In the genomic region with DNA sequence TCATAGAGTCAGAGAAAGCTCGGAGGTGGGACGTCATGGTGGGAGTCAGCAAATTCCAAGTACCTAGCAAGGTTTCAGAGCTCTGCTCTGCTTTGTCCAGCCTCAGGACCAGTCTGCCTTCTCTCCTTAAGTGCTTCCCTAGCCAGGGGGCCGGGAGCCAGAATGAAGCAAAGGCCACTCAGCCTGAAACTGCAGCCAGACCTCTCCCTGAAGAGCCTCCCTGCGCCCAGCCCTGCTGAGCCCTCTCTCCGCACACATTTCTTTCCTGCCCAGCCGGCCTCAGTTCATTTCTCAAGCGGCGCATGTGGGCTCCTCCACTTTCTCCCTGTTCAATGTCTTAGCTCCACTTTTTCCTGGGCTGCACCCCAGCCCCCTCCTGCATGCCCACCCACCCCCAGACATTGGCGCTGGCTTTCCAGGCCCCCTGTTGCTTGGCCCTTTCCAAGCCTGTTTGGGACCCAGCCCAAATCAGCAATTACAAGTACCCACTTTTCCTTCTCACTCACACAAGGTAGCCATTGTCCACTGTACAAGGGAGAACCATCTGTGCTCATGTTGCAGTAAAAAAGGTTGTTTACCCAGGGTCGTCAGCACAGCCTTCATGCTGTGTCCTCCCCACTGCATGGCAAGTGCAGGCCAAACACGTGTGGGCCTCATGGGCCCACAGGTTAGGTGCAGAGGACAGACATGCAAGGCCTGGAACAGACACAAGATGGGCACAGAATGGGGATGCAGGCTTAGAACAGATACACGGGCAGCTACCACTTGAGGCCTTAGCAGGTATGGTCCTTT, we compare ENCODE assay signal across 1 cellular context.
TF ChIP-seq lines count a peak whose summit lies in the region.

No MANE protein-coding gene starts in this region.

TF ChIP-seq in HepG2, 621 proteins besides CTCF, POLR2A, EP300 and RAD21 (continued from another document and continues in another):
- TF ChIP-seq, protein P1, sequence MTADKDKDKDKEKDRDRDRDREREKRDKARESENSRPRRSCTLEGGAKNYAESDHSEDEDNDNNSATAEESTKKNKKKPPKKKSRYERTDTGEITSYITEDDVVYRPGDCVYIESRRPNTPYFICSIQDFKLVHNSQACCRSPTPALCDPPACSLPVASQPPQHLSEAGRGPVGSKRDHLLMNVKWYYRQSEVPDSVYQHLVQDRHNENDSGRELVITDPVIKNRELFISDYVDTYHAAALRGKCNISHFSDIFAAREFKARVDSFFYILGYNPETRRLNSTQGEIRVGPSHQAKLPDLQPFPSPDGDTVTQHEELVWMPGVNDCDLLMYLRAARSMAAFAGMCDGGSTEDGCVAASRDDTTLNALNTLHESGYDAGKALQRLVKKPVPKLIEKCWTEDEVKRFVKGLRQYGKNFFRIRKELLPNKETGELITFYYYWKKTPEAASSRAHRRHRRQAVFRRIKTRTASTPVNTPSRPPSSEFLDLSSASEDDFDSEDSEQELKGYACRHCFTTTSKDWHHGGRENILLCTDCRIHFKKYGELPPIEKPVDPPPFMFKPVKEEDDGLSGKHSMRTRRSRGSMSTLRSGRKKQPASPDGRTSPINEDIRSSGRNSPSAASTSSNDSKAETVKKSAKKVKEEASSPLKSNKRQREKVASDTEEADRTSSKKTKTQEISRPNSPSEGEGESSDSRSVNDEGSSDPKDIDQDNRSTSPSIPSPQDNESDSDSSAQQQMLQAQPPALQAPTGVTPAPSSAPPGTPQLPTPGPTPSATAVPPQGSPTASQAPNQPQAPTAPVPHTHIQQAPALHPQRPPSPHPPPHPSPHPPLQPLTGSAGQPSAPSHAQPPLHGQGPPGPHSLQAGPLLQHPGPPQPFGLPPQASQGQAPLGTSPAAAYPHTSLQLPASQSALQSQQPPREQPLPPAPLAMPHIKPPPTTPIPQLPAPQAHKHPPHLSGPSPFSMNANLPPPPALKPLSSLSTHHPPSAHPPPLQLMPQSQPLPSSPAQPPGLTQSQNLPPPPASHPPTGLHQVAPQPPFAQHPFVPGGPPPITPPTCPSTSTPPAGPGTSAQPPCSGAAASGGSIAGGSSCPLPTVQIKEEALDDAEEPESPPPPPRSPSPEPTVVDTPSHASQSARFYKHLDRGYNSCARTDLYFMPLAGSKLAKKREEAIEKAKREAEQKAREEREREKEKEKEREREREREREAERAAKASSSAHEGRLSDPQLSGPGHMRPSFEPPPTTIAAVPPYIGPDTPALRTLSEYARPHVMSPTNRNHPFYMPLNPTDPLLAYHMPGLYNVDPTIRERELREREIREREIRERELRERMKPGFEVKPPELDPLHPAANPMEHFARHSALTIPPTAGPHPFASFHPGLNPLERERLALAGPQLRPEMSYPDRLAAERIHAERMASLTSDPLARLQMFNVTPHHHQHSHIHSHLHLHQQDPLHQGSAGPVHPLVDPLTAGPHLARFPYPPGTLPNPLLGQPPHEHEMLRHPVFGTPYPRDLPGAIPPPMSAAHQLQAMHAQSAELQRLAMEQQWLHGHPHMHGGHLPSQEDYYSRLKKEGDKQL (CRISPR knock-in tag; IDR thresholded peaks at IDR 0.05; ENCODE audit: low read depth): no peak
- no peak for TF ChIP-seq ZNF709 (CRISPR knock-in tag; IDR thresholded peaks at IDR 0.05)
- TF ChIP-seq, protein P2, sequence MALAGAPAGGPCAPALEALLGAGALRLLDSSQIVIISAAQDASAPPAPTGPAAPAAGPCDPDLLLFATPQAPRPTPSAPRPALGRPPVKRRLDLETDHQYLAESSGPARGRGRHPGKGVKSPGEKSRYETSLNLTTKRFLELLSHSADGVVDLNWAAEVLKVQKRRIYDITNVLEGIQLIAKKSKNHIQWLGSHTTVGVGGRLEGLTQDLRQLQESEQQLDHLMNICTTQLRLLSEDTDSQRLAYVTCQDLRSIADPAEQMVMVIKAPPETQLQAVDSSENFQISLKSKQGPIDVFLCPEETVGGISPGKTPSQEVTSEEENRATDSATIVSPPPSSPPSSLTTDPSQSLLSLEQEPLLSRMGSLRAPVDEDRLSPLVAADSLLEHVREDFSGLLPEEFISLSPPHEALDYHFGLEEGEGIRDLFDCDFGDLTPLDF (CRISPR knock-in tag; IDR thresholded peaks at IDR 0.05): no peak
- TF ChIP-seq MTA3 (CRISPR knock-in tag; IDR thresholded peaks at IDR 0.05): no peak
- no peak for TF ChIP-seq SMAD1 (CRISPR knock-in tag; IDR thresholded peaks at IDR 0.05; ENCODE audit: borderline replicate concordance, low read depth)
- TF ChIP-seq ZNF121 (CRISPR knock-in tag; IDR thresholded peaks at IDR 0.05): no peak
- 0 out of 2 replicates have a peak, but pooled peaks have one; percentile 18 for TF ChIP-seq ARNTL (CRISPR knock-in tag; IDR thresholded peaks at IDR 0.05)
- TF ChIP-seq SETDB1 (CRISPR knock-in tag; IDR thresholded peaks at IDR 0.05; ENCODE audit: borderline replicate concordance): no peak
- TF ChIP-seq GATAD2A (CRISPR knock-in tag; IDR thresholded peaks at IDR 0.05): peak; percentile 54
- no peak for TF ChIP-seq ZNF557 (CRISPR knock-in tag; IDR thresholded peaks at IDR 0.05)
- TF ChIP-seq POLR2G (IDR thresholded peaks at IDR 0.05; ENCODE audit: low read depth, low read length): no peak
- TF ChIP-seq, protein P3, sequence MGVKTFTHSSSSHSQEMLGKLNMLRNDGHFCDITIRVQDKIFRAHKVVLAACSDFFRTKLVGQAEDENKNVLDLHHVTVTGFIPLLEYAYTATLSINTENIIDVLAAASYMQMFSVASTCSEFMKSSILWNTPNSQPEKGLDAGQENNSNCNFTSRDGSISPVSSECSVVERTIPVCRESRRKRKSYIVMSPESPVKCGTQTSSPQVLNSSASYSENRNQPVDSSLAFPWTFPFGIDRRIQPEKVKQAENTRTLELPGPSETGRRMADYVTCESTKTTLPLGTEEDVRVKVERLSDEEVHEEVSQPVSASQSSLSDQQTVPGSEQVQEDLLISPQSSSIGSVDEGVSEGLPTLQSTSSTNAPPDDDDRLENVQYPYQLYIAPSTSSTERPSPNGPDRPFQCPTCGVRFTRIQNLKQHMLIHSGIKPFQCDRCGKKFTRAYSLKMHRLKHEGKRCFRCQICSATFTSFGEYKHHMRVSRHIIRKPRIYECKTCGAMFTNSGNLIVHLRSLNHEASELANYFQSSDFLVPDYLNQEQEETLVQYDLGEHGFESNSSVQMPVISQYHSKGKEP (CRISPR knock-in tag; IDR thresholded peaks at IDR 0.05): no peak
- peak; percentile 70 for TF ChIP-seq FOXA3 (CRISPR knock-in tag; IDR thresholded peaks at IDR 0.05)
- no peak for TF ChIP-seq THYN1 (CRISPR knock-in tag; IDR thresholded peaks at IDR 0.05; ENCODE audit: borderline replicate concordance, low read depth)
- peak; percentile 41; the same call in 1 of the 2 replicates for TF ChIP-seq MYC (CRISPR knock-in tag; IDR thresholded peaks at IDR 0.05; ENCODE audit: borderline replicate concordance)
- no peak for TF ChIP-seq DMAP1 (CRISPR knock-in tag; IDR thresholded peaks at IDR 0.05)
- no peak for TF ChIP-seq HNF4G (IDR thresholded peaks at IDR 0.05; ENCODE audit: borderline replicate concordance, low read depth, low read length)
- no peak for TF ChIP-seq HNF4G (CRISPR knock-in tag; IDR thresholded peaks at IDR 0.05; ENCODE audit: borderline replicate concordance, low read depth)
- TF ChIP-seq ZNF337 (CRISPR knock-in tag; IDR thresholded peaks at IDR 0.05; ENCODE audit: borderline replicate concordance, low read depth): no peak
- TF ChIP-seq, protein P4, sequence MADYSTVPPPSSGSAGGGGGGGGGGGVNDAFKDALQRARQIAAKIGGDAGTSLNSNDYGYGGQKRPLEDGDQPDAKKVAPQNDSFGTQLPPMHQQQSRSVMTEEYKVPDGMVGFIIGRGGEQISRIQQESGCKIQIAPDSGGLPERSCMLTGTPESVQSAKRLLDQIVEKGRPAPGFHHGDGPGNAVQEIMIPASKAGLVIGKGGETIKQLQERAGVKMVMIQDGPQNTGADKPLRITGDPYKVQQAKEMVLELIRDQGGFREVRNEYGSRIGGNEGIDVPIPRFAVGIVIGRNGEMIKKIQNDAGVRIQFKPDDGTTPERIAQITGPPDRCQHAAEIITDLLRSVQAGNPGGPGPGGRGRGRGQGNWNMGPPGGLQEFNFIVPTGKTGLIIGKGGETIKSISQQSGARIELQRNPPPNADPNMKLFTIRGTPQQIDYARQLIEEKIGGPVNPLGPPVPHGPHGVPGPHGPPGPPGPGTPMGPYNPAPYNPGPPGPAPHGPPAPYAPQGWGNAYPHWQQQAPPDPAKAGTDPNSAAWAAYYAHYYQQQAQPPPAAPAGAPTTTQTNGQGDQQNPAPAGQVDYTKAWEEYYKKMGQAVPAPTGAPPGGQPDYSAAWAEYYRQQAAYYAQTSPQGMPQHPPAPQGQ (CRISPR knock-in tag; IDR thresholded peaks at IDR 0.05; ENCODE audit: borderline replicate concordance): no peak
- TF ChIP-seq, protein P5, sequence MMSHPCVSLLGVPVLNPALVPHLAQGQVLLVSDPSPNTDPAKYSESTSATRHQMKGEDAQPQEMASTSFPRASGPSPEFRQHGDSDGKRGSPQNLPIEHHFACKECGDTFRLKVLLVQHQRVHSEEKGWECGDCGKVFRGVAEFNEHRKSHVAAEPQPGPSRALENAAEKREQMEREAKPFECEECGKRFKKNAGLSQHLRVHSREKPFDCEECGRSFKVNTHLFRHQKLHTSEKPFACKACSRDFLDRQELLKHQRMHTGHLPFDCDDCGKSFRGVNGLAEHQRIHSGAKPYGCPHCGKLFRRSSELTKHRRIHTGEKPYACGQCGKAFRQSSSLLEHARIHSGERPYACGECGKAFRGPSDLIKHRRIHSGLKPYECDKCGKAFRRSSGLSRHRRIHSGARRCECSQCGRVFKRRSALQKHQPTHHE (CRISPR knock-in tag; IDR thresholded peaks at IDR 0.05; ENCODE audit: borderline replicate concordance): no peak
- no peak for TF ChIP-seq TOPORS (CRISPR knock-in tag; IDR thresholded peaks at IDR 0.05)
- no peak for TF ChIP-seq ZNF839 (CRISPR knock-in tag; IDR thresholded peaks at IDR 0.05; ENCODE audit: borderline replicate concordance)
- peak; percentile 37; the same call in 1 of the 2 replicates for TF ChIP-seq ZFX (CRISPR knock-in tag; IDR thresholded peaks at IDR 0.05; ENCODE audit: low read depth)
- no peak for TF ChIP-seq KDM6A (CRISPR knock-in tag; IDR thresholded peaks at IDR 0.05; ENCODE audit: low read depth)
- no peak for TF ChIP-seq TOE1 (CRISPR knock-in tag; IDR thresholded peaks at IDR 0.05)
- TF ChIP-seq, protein P6, sequence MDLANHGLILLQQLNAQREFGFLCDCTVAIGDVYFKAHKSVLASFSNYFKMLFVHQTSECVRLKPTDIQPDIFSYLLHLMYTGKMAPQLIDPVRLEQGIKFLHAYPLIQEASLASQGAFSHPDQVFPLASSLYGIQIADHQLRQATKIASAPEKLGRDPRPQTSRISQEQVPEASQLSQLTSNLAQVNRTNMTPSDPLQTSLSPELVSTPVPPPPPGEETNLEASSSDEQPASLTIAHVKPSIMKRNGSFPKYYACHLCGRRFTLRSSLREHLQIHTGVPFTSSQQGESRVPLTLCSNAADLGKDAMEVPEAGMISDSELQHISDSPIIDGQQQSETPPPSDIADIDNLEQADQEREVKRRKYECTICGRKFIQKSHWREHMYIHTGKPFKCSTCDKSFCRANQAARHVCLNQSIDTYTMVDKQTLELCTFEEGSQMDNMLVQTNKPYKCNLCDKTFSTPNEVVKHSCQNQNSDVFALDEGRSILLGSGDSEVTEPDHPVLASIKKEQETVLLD (CRISPR knock-in tag; IDR thresholded peaks at IDR 0.05; ENCODE audit: low read depth): no peak
- TF ChIP-seq, protein P7, sequence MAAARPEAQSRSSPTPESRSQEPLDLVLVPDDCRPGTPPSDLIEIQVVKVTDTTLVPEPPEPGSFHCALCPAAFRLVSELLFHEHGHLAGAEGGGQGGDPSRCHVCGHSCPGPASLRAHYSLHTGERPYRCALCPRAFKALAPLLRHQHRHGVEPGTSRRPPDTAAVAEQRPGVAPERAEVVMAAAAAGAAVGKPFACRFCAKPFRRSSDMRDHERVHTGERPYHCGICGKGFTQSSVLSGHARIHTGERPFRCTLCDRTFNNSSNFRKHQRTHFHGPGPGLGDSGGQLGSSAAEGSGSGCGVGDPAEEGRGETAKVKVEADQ (CRISPR knock-in tag; IDR thresholded peaks at IDR 0.05; ENCODE audit: borderline replicate concordance): no peak
- TF ChIP-seq GPN1 (CRISPR knock-in tag; IDR thresholded peaks at IDR 0.05; ENCODE audit: borderline replicate concordance): no peak
- TF ChIP-seq NFYB (CRISPR knock-in tag; IDR thresholded peaks at IDR 0.05): no peak
- TF ChIP-seq, protein P8, sequence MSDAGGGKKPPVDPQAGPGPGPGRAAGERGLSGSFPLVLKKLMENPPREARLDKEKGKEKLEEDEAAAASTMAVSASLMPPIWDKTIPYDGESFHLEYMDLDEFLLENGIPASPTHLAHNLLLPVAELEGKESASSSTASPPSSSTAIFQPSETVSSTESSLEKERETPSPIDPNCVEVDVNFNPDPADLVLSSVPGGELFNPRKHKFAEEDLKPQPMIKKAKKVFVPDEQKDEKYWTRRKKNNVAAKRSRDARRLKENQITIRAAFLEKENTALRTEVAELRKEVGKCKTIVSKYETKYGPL (CRISPR knock-in tag; IDR thresholded peaks at IDR 0.05): no peak
- TF ChIP-seq, protein P9, sequence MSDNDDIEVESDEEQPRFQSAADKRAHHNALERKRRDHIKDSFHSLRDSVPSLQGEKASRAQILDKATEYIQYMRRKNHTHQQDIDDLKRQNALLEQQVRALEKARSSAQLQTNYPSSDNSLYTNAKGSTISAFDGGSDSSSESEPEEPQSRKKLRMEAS (IDR thresholded peaks at IDR 0.05): peak; percentile 87; the same call in 1 of the 2 replicates
- TF ChIP-seq ZNF878 (CRISPR knock-in tag; IDR thresholded peaks at IDR 0.05): no peak
- TF ChIP-seq, protein P10, sequence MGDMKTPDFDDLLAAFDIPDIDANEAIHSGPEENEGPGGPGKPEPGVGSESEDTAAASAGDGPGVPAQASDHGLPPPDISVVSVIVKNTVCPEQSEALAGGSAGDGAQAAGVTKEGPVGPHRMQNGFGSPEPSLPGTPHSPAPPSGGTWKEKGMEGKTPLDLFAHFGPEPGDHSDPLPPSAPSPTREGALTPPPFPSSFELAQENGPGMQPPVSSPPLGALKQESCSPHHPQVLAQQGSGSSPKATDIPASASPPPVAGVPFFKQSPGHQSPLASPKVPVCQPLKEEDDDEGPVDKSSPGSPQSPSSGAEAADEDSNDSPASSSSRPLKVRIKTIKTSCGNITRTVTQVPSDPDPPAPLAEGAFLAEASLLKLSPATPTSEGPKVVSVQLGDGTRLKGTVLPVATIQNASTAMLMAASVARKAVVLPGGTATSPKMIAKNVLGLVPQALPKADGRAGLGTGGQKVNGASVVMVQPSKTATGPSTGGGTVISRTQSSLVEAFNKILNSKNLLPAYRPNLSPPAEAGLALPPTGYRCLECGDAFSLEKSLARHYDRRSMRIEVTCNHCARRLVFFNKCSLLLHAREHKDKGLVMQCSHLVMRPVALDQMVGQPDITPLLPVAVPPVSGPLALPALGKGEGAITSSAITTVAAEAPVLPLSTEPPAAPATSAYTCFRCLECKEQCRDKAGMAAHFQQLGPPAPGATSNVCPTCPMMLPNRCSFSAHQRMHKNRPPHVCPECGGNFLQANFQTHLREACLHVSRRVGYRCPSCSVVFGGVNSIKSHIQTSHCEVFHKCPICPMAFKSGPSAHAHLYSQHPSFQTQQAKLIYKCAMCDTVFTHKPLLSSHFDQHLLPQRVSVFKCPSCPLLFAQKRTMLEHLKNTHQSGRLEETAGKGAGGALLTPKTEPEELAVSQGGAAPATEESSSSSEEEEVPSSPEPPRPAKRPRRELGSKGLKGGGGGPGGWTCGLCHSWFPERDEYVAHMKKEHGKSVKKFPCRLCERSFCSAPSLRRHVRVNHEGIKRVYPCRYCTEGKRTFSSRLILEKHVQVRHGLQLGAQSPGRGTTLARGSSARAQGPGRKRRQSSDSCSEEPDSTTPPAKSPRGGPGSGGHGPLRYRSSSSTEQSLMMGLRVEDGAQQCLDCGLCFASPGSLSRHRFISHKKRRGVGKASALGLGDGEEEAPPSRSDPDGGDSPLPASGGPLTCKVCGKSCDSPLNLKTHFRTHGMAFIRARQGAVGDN (CRISPR knock-in tag; IDR thresholded peaks at IDR 0.05): peak; percentile 47
